12 cellular contexts compared by ENCODE assay signal in the genomic region with DNA sequence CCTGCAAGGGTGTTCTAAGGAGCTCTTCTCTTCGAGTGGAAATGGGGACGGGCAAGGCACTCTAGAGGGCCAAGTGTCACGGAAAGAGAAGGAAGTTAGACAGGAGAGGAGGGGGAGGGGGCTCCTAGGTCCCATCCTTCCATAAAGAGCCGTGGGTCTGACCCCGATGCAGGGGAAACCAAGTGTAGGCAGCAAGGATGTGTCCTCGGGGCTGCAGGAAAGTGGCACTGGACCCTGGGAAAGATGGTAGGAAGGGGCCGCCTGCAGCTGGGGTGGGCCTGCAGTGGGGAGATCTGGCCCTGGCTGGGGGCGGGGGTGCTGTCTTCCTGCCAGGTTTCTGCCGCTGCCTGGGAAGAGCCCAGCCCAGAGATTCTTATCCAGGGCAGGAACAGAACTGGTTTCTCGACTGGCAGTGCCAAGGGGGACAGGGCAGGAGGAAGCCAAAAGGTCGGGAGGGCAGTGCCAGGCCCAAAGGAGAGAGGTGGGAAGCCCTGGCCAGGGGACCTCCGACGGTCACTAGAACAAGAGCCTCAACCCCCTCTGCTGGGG. TPM values are rescaled to one million over a fixed set of nuclear protein-coding genes. Genes with fewer than 3 reads are reported as not detected.
DNase-seq lines count a peak whose midpoint lies in the region; ATAC-seq, FAIRE-seq and TF ChIP-seq lines count a peak whose summit lies in the region.
"Had no signal": no experiment of that assay in that cellular context is flagged by ENCODE, and none has a peak within 500 bp of the region (broad histone marks: within the 10 kb centered on the region; RNA-seq: fewer than 3 reads in every experiment).

No MANE protein-coding gene starts in this region.

- H4K20me1 ChIP-seq in endothelial cell of umbilical vein (replicated peaks; ENCODE audit: control insufficient read depth, extremely low read depth, insufficient read depth, low read length), result no peaks in the 10 kb centered on the region

- H3K27me3 ChIP-seq in HUES64 (ENCODE audit: insufficient read depth, low read length) (no peaks in the 10 kb centered on the region; the same call in 1 of the 2 replicates), endothelial cell of umbilical vein (ENCODE audit: control insufficient read depth in 2 of 2, insufficient read depth in 2 of 2, low read length in 2 of 2) (peaks cover 12 to 20% of the 10 kb centered on the region in 2 experiments), prostate gland (replicated peaks; ENCODE audit: insufficient read depth) (peaks cover 4% of the 10 kb centered on the region)
- H3K27me3 ChIP-seq: ovary, SJSA1 had no signal

- 6% methylated on average over 13 of the region's 13 CpGs for WGBS in HUES64
- 13% methylated on average over 13 of the region's 13 CpGs for WGBS in prostate gland

- dilution Hi-C loops in endothelial cell of umbilical vein (cut with MboI; ENCODE audit: extremely low pct_ligation_motif_present, low sequenced_read_pairs), result no loop called here

- H3K4me3 ChIP-seq in HUES64 (ENCODE audit: low read length) (peak overlapping the region; percentile 39), endothelial cell of umbilical vein (replicated peaks in 1 of 3; ENCODE audit: insufficient read depth in 1 of 3, low read depth in 1 of 3, low read length in 3 of 3) (no peak overlapping the region), prostate gland (no peak overlapping the region)
- H3K4me3 ChIP-seq: ovary, SJSA1 had no signal

- H3K36me3 ChIP-seq in HUES64 (ENCODE audit: insufficient read depth, low read length), result no peaks in the 10 kb centered on the region
- no peaks in the 10 kb centered on the region for H3K36me3 ChIP-seq in endothelial cell of umbilical vein (ENCODE audit: control insufficient read depth in 2 of 2, extremely low read depth in 1 of 2, insufficient read depth in 2 of 2, low read length in 2 of 2)
- no peaks in the 10 kb centered on the region for H3K36me3 ChIP-seq in prostate gland
- H3K36me3 ChIP-seq: ovary, SJSA1 had no signal

- intact Hi-C loops in endothelial cell of umbilical vein (cut with micrococcal nuclease), result no loop called here
- intact Hi-C loops in prostate gland (cut with DNase I), result loop anchor here (10.0 kb wide), 1 partner anchor 172 kb away; a partner anchor contains a TSS

- DNase-seq in endothelial cell of umbilical vein (ENCODE audit: low read depth, low spot score), result no peak
- no peak for DNase-seq in prostate gland (ENCODE audit: low spot score)
- no peak for DNase-seq in medulla oblongata (ENCODE audit: extremely low spot score)
- no peak for DNase-seq in activated CD4-positive, alpha-beta T cell treated with anti-CD3 and anti-CD28 coated beads for 1 hour
- DNase-seq: activated CD4-positive, alpha-beta T cell treated with anti-CD3 and anti-CD28 coated beads, Interleukin-2, amount 50 U/mL, for 1 hour; IMR-90; kidney; ovary had no signal

- H3K9me3 ChIP-seq in HUES64 (ENCODE audit: insufficient read depth, low read depth, low read length), result no peaks in the 10 kb centered on the region
- H3K9me3 ChIP-seq in endothelial cell of umbilical vein (replicated peaks; ENCODE audit: control insufficient read depth, insufficient read depth, low read length), result no peaks in the 10 kb centered on the region
- no peaks in the 10 kb centered on the region for H3K9me3 ChIP-seq in prostate gland
- H3K9me3 ChIP-seq: ovary, SJSA1 had no signal

- ATAC-seq in GM21825 (IDR thresholded peaks at IDR 0.05; ENCODE audit: unreplicated experiment), result no peak

- TF ChIP-seq POLR2A in endothelial cell of umbilical vein (IDR thresholded peaks at IDR 0.05; ENCODE audit: low read depth, low read length), result no peak
- no peak for TF ChIP-seq POLR2A in prostate gland (IDR thresholded peaks at IDR 0.05)

- no peaks in the 10 kb centered on the region for H3K79me2 ChIP-seq in endothelial cell of umbilical vein (ENCODE audit: control insufficient read depth, insufficient read depth, low read length)

- no peaks in the 10 kb centered on the region for H3K9me1 ChIP-seq in endothelial cell of umbilical vein (replicated peaks; ENCODE audit: control insufficient read depth, extremely low read depth, insufficient read depth, low read length)

- CTCF ChIA-PET in endothelial cell of umbilical vein (lab: Charles Lee), result interaction anchor here (0.6 to 16.7 kb wide), 8 partner anchors 13 to 168 kb away, joined by 3 to 546 read pairs (median 106); a partner anchor contains a TSS

- TF ChIP-seq CTCF in endothelial cell of umbilical vein (IDR thresholded peaks at IDR 0.05; ENCODE audit: extremely low read depth in 1 of 2, insufficient read depth in 1 of 2, low read depth in 1 of 2, low read length in 2 of 2) (no peak), prostate gland (IDR thresholded peaks at IDR 0.05) (no peak)

- no peak overlapping the region for H3K4me2 ChIP-seq in endothelial cell of umbilical vein (ENCODE audit: insufficient read depth, low read length)

- H3K27ac ChIP-seq in HUES64 (ENCODE audit: low read depth, low read length), result peak overlapping the region; percentile 92
- no peak overlapping the region for H3K27ac ChIP-seq in endothelial cell of umbilical vein (ENCODE audit: insufficient read depth, low read depth, low read length)
- H3K27ac ChIP-seq in prostate gland, result peak overlapping the region; percentile 24 to 54
- H3K27ac ChIP-seq: ovary, SJSA1 had no signal

- BruUV-seq in endothelial cell of umbilical vein (replicated peaks; lab: Mats Ljungman, UMichigan), result no TSS peak

- POLR2A ChIA-PET in endothelial cell of umbilical vein (lab: Charles Lee), result no interaction called here

- FAIRE-seq in endothelial cell of umbilical vein (lab: Jason Lieb, UNC), result no peak
- FAIRE-seq: GM12891, kidney had no signal

- no peak overlapping the region for H2AFZ ChIP-seq in endothelial cell of umbilical vein (ENCODE audit: low read depth, low read length)

- H3K9ac ChIP-seq in HUES64 (ENCODE audit: low read depth, low read length) (peak overlapping the region; percentile 59), endothelial cell of umbilical vein (replicated peaks; ENCODE audit: extremely low read depth, insufficient read depth, low read length) (no peak overlapping the region)

- H3K4me1 ChIP-seq in HUES64 (ENCODE audit: insufficient read depth, low read length) (peaks cover 52% of the 10 kb centered on the region), endothelial cell of umbilical vein (ENCODE audit: control insufficient read depth, extremely low read depth, insufficient read depth, low read length) (no peaks in the 10 kb centered on the region), prostate gland (replicated peaks) (peaks cover 8% of the 10 kb centered on the region)

RNA-seq across cellular contexts. Expression of a gene that starts 12.9 kb away (rescaled TPM):
- 229 TPM for polyA plus RNA-seq in HUES64 (2013, experiment 1 of 2)
- polyA plus RNA-seq in HUES64 (2013, experiment 2 of 2), result 318 TPM
- total RNA-seq in endothelial cell of umbilical vein (1.0 and 2.6 TPM in 2 replicates), prostate gland (10 to 100 TPM; 27.3 to 30.8 TPM)
- polyA plus RNA-seq in endothelial cell of umbilical vein, result 0.21 and 0.32 TPM in 2 replicates
- 0.37 and 0.45 TPM in 2 replicates for polyA plus RNA-seq in endothelial cell of umbilical vein (2011; cell fraction: cytosol; rRNA removed)
- 1.2 and 2.1 TPM in 2 replicates for polyA plus RNA-seq in endothelial cell of umbilical vein (2011; cell fraction: nucleus; rRNA removed)
- polyA plus RNA-seq in endothelial cell of umbilical vein (2012), result 0.37 and 0.88 TPM in 2 replicates
- not detected in 2 replicates for polyA minus RNA-seq in endothelial cell of umbilical vein
- polyA minus RNA-seq in endothelial cell of umbilical vein (2011; cell fraction: cytosol; rRNA and poly(A)+ RNA removed), result 2.4 TPM
- polyA minus RNA-seq in endothelial cell of umbilical vein (2011; cell fraction: nucleus; rRNA and poly(A)+ RNA removed), result 0.82 TPM in 1 of 2 replicates, not detected in the other

RNA-seq across cellular contexts. Expression of a gene that starts 15.3 kb away (rescaled TPM):
- 116 TPM for polyA plus RNA-seq in HUES64 (2013, experiment 1 of 2)
- polyA plus RNA-seq in HUES64 (2013, experiment 2 of 2), result 122 TPM
- total RNA-seq in endothelial cell of umbilical vein, result 269 and 274 TPM in 2 replicates
- polyA plus RNA-seq in endothelial cell of umbilical vein, result 15.5 and 19.4 TPM in 2 replicates
- 34.7 and 34.8 TPM in 2 replicates for polyA plus RNA-seq in endothelial cell of umbilical vein (2011; cell fraction: cytosol; rRNA removed)
- 54.3 and 59.9 TPM in 2 replicates for polyA plus RNA-seq in endothelial cell of umbilical vein (2011; cell fraction: nucleus; rRNA removed)
- polyA plus RNA-seq in endothelial cell of umbilical vein (2012), result 91.3 and 128 TPM in 2 replicates
- 27.1 and 31.8 TPM in 2 replicates for polyA minus RNA-seq in endothelial cell of umbilical vein
- 1.3 TPM for polyA minus RNA-seq in endothelial cell of umbilical vein (2011; cell fraction: cytosol; rRNA and poly(A)+ RNA removed)
- 14.7 and 17.6 TPM in 2 replicates for polyA minus RNA-seq in endothelial cell of umbilical vein (2011; cell fraction: nucleus; rRNA and poly(A)+ RNA removed)
- total RNA-seq in prostate gland, result 10 to 100 TPM; 11.2 to 33.4 TPM

RNA-seq across cellular contexts. Expression of a gene that starts 35.8 kb away (rescaled TPM):
- 15.7 TPM for polyA plus RNA-seq in HUES64 (2013, experiment 1 of 2)
- polyA plus RNA-seq in HUES64 (2013, experiment 2 of 2), result 22.1 TPM
- 12.8 and 15.5 TPM in 2 replicates for total RNA-seq in endothelial cell of umbilical vein
- polyA plus RNA-seq in endothelial cell of umbilical vein, result 15.0 and 17.3 TPM in 2 replicates
- polyA plus RNA-seq in endothelial cell of umbilical vein (2011; cell fraction: cytosol; rRNA removed), result 10.3 and 11.4 TPM in 2 replicates
- polyA plus RNA-seq in endothelial cell of umbilical vein (2011; cell fraction: nucleus; rRNA removed), result 29.0 and 38.2 TPM in 2 replicates
- 7.6 and 9.9 TPM in 2 replicates for polyA plus RNA-seq in endothelial cell of umbilical vein (2012)
- polyA minus RNA-seq in endothelial cell of umbilical vein, result 10.6 and 13.0 TPM in 2 replicates
- 26.8 TPM for polyA minus RNA-seq in endothelial cell of umbilical vein (2011; cell fraction: cytosol; rRNA and poly(A)+ RNA removed)
- 9.0 and 9.9 TPM in 2 replicates for polyA minus RNA-seq in endothelial cell of umbilical vein (2011; cell fraction: nucleus; rRNA and poly(A)+ RNA removed)
- 10 to 100 TPM; 62.0 to 69.5 TPM for total RNA-seq in prostate gland

RNA-seq across cellular contexts. Expression of a gene that starts 36.1 kb away (rescaled TPM):
- polyA plus RNA-seq in HUES64 (2013, experiment 1 of 2), result 44.6 TPM
- 37.2 TPM for polyA plus RNA-seq in HUES64 (2013, experiment 2 of 2)
- total RNA-seq in endothelial cell of umbilical vein (32.1 and 35.3 TPM in 2 replicates), prostate gland (10 to 100 TPM; 19.4 to 34.4 TPM)
- polyA plus RNA-seq in endothelial cell of umbilical vein, result 32.0 and 33.2 TPM in 2 replicates
- polyA plus RNA-seq in endothelial cell of umbilical vein (2011; cell fraction: cytosol; rRNA removed), result 34.1 and 37.0 TPM in 2 replicates
- 20.2 and 24.9 TPM in 2 replicates for polyA plus RNA-seq in endothelial cell of umbilical vein (2011; cell fraction: nucleus; rRNA removed)
- polyA plus RNA-seq in endothelial cell of umbilical vein (2012), result 27.8 and 37.7 TPM in 2 replicates
- 48.1 and 59.4 TPM in 2 replicates for polyA minus RNA-seq in endothelial cell of umbilical vein
- polyA minus RNA-seq in endothelial cell of umbilical vein (2011; cell fraction: cytosol; rRNA and poly(A)+ RNA removed), result 22.1 TPM
- 23.7 and 28.4 TPM in 2 replicates for polyA minus RNA-seq in endothelial cell of umbilical vein (2011; cell fraction: nucleus; rRNA and poly(A)+ RNA removed)

RNA-seq across cellular contexts. Expression of a gene that starts 48.4 kb away (rescaled TPM):
- 28.7 TPM for polyA plus RNA-seq in HUES64 (2013, experiment 1 of 2)
- polyA plus RNA-seq in HUES64 (2013, experiment 2 of 2), result 31.2 TPM
- total RNA-seq in endothelial cell of umbilical vein (63.3 and 77.7 TPM in 2 replicates), prostate gland (10 to 100 TPM; 55.0 to 67.1 TPM)
- 46.5 and 47.9 TPM in 2 replicates for polyA plus RNA-seq in endothelial cell of umbilical vein
- polyA plus RNA-seq in endothelial cell of umbilical vein (2011; cell fraction: cytosol; rRNA removed), result 67.0 and 79.6 TPM in 2 replicates
- polyA plus RNA-seq in endothelial cell of umbilical vein (2011; cell fraction: nucleus; rRNA removed), result 44.5 and 52.6 TPM in 2 replicates
- polyA plus RNA-seq in endothelial cell of umbilical vein (2012), result 74.8 and 88.5 TPM in 2 replicates
- 30.4 and 46.8 TPM in 2 replicates for polyA minus RNA-seq in endothelial cell of umbilical vein
- polyA minus RNA-seq in endothelial cell of umbilical vein (2011; cell fraction: cytosol; rRNA and poly(A)+ RNA removed), result 31.3 TPM
- polyA minus RNA-seq in endothelial cell of umbilical vein (2011; cell fraction: nucleus; rRNA and poly(A)+ RNA removed), result 9.9 and 10.5 TPM in 2 replicates
